ENCODE assay signal across 1 cellular context in the genomic region with DNA sequence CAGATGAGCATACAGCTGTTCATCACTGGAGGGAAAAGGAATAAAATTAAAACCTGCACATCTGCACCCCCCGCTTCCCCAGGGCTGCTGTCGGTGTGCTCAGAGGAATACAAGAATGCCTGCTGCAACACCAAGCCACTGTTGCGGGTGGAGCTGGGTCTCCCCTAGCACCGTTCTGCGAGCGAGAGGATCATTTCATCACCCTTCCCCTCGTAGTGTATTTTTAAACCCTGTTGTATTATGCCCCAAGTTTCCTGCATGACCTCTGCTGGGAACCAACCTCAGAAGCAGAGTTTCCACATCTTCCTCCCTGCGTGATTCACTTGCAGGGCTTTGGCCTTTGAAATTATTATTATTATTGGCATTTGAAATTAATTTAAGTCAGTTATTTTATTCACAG.
TF ChIP-seq lines count a peak whose summit lies in the region.

No MANE protein-coding gene starts in this region.

TF ChIP-seq in IMR-90, 13 proteins besides CTCF, POLR2A, EP300 and RAD21:
- TF ChIP-seq NFE2L2 (IDR thresholded peaks at IDR 0.05; ENCODE audit: low read depth, low read length) (no peak), CEBPB (IDR thresholded peaks at IDR 0.05; ENCODE audit: low read depth, low read length) (0 out of 2 replicates have a peak, but pooled peaks have one; percentile 3), RCOR1 (IDR thresholded peaks at IDR 0.05; ENCODE audit: insufficient replicate concordance, low read length) (no peak), SMC3 (IDR thresholded peaks at IDR 0.05; ENCODE audit: low read depth, low read length) (no peak)
- TF ChIP-seq, protein P1, sequence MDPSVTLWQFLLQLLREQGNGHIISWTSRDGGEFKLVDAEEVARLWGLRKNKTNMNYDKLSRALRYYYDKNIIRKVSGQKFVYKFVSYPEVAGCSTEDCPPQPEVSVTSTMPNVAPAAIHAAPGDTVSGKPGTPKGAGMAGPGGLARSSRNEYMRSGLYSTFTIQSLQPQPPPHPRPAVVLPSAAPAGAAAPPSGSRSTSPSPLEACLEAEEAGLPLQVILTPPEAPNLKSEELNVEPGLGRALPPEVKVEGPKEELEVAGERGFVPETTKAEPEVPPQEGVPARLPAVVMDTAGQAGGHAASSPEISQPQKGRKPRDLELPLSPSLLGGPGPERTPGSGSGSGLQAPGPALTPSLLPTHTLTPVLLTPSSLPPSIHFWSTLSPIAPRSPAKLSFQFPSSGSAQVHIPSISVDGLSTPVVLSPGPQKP (IDR thresholded peaks at IDR 0.05; ENCODE audit: borderline replicate concordance, low read depth, low read length): no peak
